Comparison of ENCODE assay signal across 25 cellular contexts in the genomic region with DNA sequence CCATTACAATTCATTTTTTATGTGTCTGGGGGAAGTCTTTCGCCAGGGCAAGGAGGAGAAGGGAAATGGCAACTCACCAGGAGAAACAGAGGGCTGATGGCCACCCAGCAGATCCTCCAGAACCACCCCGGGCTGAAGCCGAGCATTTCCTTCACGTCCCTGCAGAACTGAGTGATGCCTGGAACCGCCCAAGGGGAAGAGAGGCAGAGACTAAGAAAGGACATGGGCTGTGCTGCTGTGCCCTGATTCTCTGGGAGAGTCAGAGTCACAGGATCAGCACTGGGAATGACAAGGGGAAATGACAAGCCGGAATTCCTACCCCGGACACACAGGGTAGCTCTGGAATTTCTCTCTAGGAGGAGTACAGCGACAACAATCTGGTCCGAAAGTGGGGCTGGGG. TPM values are rescaled to one million over a fixed set of nuclear protein-coding genes. Genes with fewer than 3 reads are reported as not detected.
A peak's percentile ranks its signal among the peaks of the same experiment; 100 is the strongest.
DNase-seq lines count a peak whose midpoint lies in the region; ATAC-seq and TF ChIP-seq lines count a peak whose summit lies in the region.
"Had no signal": no experiment of that assay in that cellular context is flagged by ENCODE, and none has a peak within 500 bp of the region (broad histone marks: within the 10 kb centered on the region; RNA-seq: fewer than 3 reads in every experiment).

No MANE protein-coding gene starts in this region.

- no peaks in the 10 kb centered on the region for H3K36me3 Mint-ChIP-seq in stimulated activated naive B cell treated with anti-CD40 and anti-IgM and Interleukin-4, amounts not matched to agents 10 μg/mL and 1 μg/mL and 100 μg/mL, for 72 hours

- H3K9me3 Mint-ChIP-seq in stimulated activated naive B cell treated with anti-CD40 and anti-IgM and Interleukin-4, amounts not matched to agents 10 μg/mL and 1 μg/mL and 100 μg/mL, for 72 hours: no peaks in the 10 kb centered on the region

- no peaks in the 10 kb centered on the region for H3K9me2 ChIP-seq in Karpas-422 (replicated peaks; ENCODE audit: insufficient read depth, low read length)

- H3K4me1 Mint-ChIP-seq in stimulated activated naive B cell treated with anti-CD40 and anti-IgM and Interleukin-4, amounts not matched to agents 10 μg/mL and 1 μg/mL and 100 μg/mL, for 72 hours: peaks cover 18 to 24% of the 10 kb centered on the region in 2 donors

- H3K79me2 ChIP-seq in OCI-LY3 (ENCODE audit: low read length): no peaks in the 10 kb centered on the region
- H3K79me2 ChIP-seq in Karpas-422 (ENCODE audit: low read length): no peaks in the 10 kb centered on the region

- H2AFZ ChIP-seq in OCI-LY3 (ENCODE audit: low read depth, low read length) (no peak overlapping the region), Karpas-422 (ENCODE audit: low read length) (no peak overlapping the region)
- H2AFZ ChIP-seq: GM23248 had no signal

- H3K4me2 ChIP-seq in OCI-LY3 (ENCODE audit: low read length) (peak overlapping the region; percentile 45), Karpas-422 (ENCODE audit: low read depth, low read length, poor library complexity, severe bottlenecking) (no peak overlapping the region)

- H4K20me1 ChIP-seq in OCI-LY3 (ENCODE audit: insufficient read depth, low read length) (peaks cover 17% of the 10 kb centered on the region; the same call in 1 of the 2 replicates), Karpas-422 (ENCODE audit: insufficient read depth, low read depth, low read length) (no peaks in the 10 kb centered on the region)

- peak overlapping the region; percentile 76 for H3K27ac Mint-ChIP-seq in stimulated activated naive B cell treated with anti-CD40 and anti-IgM and Interleukin-4, amounts not matched to agents 10 μg/mL and 1 μg/mL and 100 μg/mL, for 72 hours

- H3K4me3 ChIP-seq in OCI-LY3 (ENCODE audit: low read length) (peak overlapping the region; percentile 6; the same call in 1 of the 2 replicates), Karpas-422 (ENCODE audit: low read length) (no peak overlapping the region)
- H3K4me3 ChIP-seq: GM23248, HAP-1, SJSA1 had no signal

- H3K27ac ChIP-seq in OCI-LY3 (ENCODE audit: low read length): no peak overlapping the region
- H3K27ac ChIP-seq in Karpas-422 (ENCODE audit: low read length): no peak overlapping the region
- H3K27ac ChIP-seq: GM23248, HL-60, SJSA1 had no signal

- peak overlapping the region; percentile 32 to 61 for H3K4me3 Mint-ChIP-seq in stimulated activated naive B cell treated with anti-CD40 and anti-IgM and Interleukin-4, amounts not matched to agents 10 μg/mL and 1 μg/mL and 100 μg/mL, for 72 hours

- H3K4me1 ChIP-seq in OCI-LY3 (ENCODE audit: low read length) (peaks cover 35% of the 10 kb centered on the region), Karpas-422 (ENCODE audit: low read length) (peaks cover 4% of the 10 kb centered on the region; the same call in 1 of the 2 replicates)
- H3K4me1 ChIP-seq: HAP-1, SJSA1 had no signal

- no peaks in the 10 kb centered on the region for H3K9me3 ChIP-seq in OCI-LY3 (ENCODE audit: insufficient read depth, low read length)
- H3K9me3 ChIP-seq in Karpas-422 (ENCODE audit: low read length): no peaks in the 10 kb centered on the region
- H3K9me3 ChIP-seq: HAP-1, SJSA1 had no signal

- H3K9ac ChIP-seq in OCI-LY3 (ENCODE audit: low read length) (no peak overlapping the region), Karpas-422 (ENCODE audit: low read length) (no peak overlapping the region)
- H3K9ac ChIP-seq: GM23248 had no signal

- no peak for ATAC-seq in stimulated activated naive B cell treated with anti-CD40 and anti-IgM and Interleukin-4, amounts not matched to agents 10 μg/mL and 1 μg/mL and 100 μg/mL, for 72 hours (replicated peaks)
- ATAC-seq in GM18511 (IDR thresholded peaks at IDR 0.05; ENCODE audit: unreplicated experiment): no peak

- no peak for TF ChIP-seq CTCF in OCI-LY3 (IDR thresholded peaks at IDR 0.05; ENCODE audit: low read depth, low read length)

- H3K27me3 Mint-ChIP-seq in stimulated activated naive B cell treated with anti-CD40 and anti-IgM and Interleukin-4, amounts not matched to agents 10 μg/mL and 1 μg/mL and 100 μg/mL, for 72 hours: peaks cover 12 to 30% of the 10 kb centered on the region in 2 donors

- H3K27me3 ChIP-seq in OCI-LY3 (ENCODE audit: low read depth, low read length): peaks cover 79% of the 10 kb centered on the region
- H3K27me3 ChIP-seq in Karpas-422 (ENCODE audit: low read length): no peaks in the 10 kb centered on the region

- H3K36me3 ChIP-seq in OCI-LY3 (replicated peaks; ENCODE audit: low read depth, low read length) (no peaks in the 10 kb centered on the region), Karpas-422 (ENCODE audit: insufficient read depth, low read length) (no peaks in the 10 kb centered on the region)
- H3K36me3 ChIP-seq: HAP-1, SJSA1 had no signal

- DNase-seq in activated CD8-positive, alpha-beta memory T cell treated with anti-CD3 and anti-CD28 coated beads for 24 hours: peak; percentile 30
- DNase-seq in activated CD8-positive, alpha-beta memory T cell treated with anti-CD3 and anti-CD28 coated beads, Interleukin-2, amount 50 U/mL, for 48 hours: no peak
- DNase-seq in islet precursor cell: peak; percentile 70
- DNase-seq in stimulated activated naive B cell treated with anti-CD40 and anti-IgM and Interleukin-4, amounts not matched to agents 10 μg/mL and 1 μg/mL and 100 μg/mL, for 72 hours: no peak
- no peak for DNase-seq in Karpas-422
- no peak for DNase-seq in DMS53 treated with DMSO at 0.1 percent for 48 hours (lab: John Stamatoyannopoulos, UW; ENCODE audit: unreplicated experiment)
- DNase-seq: 8988T, AML-193, DMS53, EL, GF-D8, GM23248, NCI-H1092, NCI-H146, NCI-H2029, NCI-H226, NCI-H510A treated with DMSO at 0.1 percent for 48 hours, NCI-H82, SW 1271 had no signal

RNA-seq across cellular contexts. Expression of a gene that starts 27.8 kb away (rescaled TPM):
- not detected in 2 replicates for total RNA-seq in Karpas-422 (2014; rRNA removed; shearing (Covaris generic); ENCODE audit: low replicate concordance)
- total RNA-seq: GM23248, HT-29, SJSA1 had no signal

Comparison
In these comparisons a context has a peak if more than half of its experiments do, and no peak if none do; other contexts are left out.
1. DNase-seq: peak in activated CD8-positive, alpha-beta memory T cell treated with anti-CD3 and anti-CD28 coated beads for 24 hours (single experiment) and islet precursor cell (single experiment); none in activated CD8-positive, alpha-beta memory T cell treated with anti-CD3 and anti-CD28 coated beads, Interleukin-2, amount 50 U/mL, for 48 hours (single experiment), stimulated activated naive B cell treated with anti-CD40 and anti-IgM and Interleukin-4, amounts not matched to agents 10 μg/mL and 1 μg/mL and 100 μg/mL, for 72 hours (single experiment), Karpas-422 (single experiment) and DMS53 treated with DMSO at 0.1 percent for 48 hours (single experiment).